ENCODE assay signal across 1 cellular context in the genomic region with DNA sequence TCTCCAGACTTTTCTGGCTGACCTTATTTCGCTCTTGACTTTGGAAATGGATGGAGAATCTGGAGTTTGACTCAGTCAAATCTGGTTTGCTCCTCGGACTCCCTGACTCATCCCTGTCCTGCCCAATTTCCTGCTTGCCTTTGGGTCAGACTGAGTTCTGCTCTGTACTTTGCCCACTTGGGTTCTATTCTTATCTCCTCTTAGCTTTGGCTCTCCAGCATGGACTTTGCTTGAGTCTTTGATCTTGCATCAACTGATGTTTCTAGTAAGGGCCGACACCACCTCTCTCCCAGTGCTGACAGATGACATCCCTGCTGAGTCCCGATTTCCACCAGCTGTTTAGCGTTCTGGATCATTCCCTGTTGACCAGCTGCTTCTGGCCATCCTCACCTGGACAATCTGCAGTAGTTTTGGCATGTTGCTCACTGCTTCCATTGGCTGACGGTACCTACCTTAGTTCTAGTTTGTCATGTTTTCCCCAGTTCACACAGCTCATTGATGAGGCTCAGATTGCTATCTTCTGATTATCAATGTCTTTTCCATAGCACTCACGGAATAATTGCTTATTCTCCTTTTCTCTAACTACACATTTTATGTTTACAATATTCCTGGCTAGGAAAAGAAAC.
A peak's percentile ranks its signal among the peaks of the same experiment; 100 is the strongest.
TF ChIP-seq lines count a peak whose summit lies in the region.

No MANE protein-coding gene starts in this region.

TF ChIP-seq in HepG2, 621 proteins besides CTCF, POLR2A, EP300 and RAD21 (continued from another document):
- TF ChIP-seq ZFP37 (CRISPR knock-in tag; IDR thresholded peaks at IDR 0.05; ENCODE audit: borderline replicate concordance): 0 out of 2 replicates have a peak, but pooled peaks have one; percentile 30
- peak; percentile 74 for TF ChIP-seq ZGPAT (CRISPR knock-in tag; IDR thresholded peaks at IDR 0.05)
- 0 out of 2 replicates have a peak, but pooled peaks have one; percentile 22 for TF ChIP-seq ELF1 (CRISPR knock-in tag; IDR thresholded peaks at IDR 0.05)
- 0 out of 2 replicates have a peak, but pooled peaks have one; percentile 57 for TF ChIP-seq HOXD1 (CRISPR knock-in tag; IDR thresholded peaks at IDR 0.05)
- TF ChIP-seq ETV5 (CRISPR knock-in tag; IDR thresholded peaks at IDR 0.05; ENCODE audit: borderline replicate concordance): peak; percentile 74; the same call in 1 of the 2 replicates
- no peak for TF ChIP-seq YY1 (IDR thresholded peaks at IDR 0.05; ENCODE audit: insufficient read depth, insufficient replicate concordance, low read depth, low read length)
- TF ChIP-seq MIER3 (CRISPR knock-in tag; IDR thresholded peaks at IDR 0.05; ENCODE audit: borderline replicate concordance): 0 out of 2 replicates have a peak, but pooled peaks have one; percentile 44
- TF ChIP-seq ZEB1 (IDR thresholded peaks at IDR 0.05; ENCODE audit: insufficient replicate concordance, low read depth): peak; percentile 65
- TF ChIP-seq FOXA3 (CRISPR knock-in tag; IDR thresholded peaks at IDR 0.05): peak; percentile 30
- peak; percentile 77; the same call in 1 of the 2 replicates for TF ChIP-seq ZNF614 (CRISPR knock-in tag; IDR thresholded peaks at IDR 0.05; ENCODE audit: borderline replicate concordance)
- TF ChIP-seq ZSCAN5A (CRISPR knock-in tag; IDR thresholded peaks at IDR 0.05; ENCODE audit: borderline replicate concordance): peak; percentile 52; the same call in 1 of the 2 replicates
- 0 out of 2 replicates have a peak, but pooled peaks have one; percentile 34 for TF ChIP-seq DNMT3B (CRISPR knock-in tag; conservative IDR thresholded peaks at IDR 0.05)
- TF ChIP-seq POGZ (CRISPR knock-in tag; IDR thresholded peaks at IDR 0.05): peak; percentile 98
- peak; percentile 77 for TF ChIP-seq ZMYM3 (CRISPR knock-in tag; IDR thresholded peaks at IDR 0.05)
- TF ChIP-seq HMG20A (CRISPR knock-in tag; IDR thresholded peaks at IDR 0.05; ENCODE audit: borderline replicate concordance): peak; percentile 52; the same call in 1 of the 2 replicates
- TF ChIP-seq TBX2 (CRISPR knock-in tag; IDR thresholded peaks at IDR 0.05; ENCODE audit: borderline replicate concordance): peak; percentile 52; the same call in 1 of the 2 replicates
- peak; percentile 90 for TF ChIP-seq FOSL2 (CRISPR knock-in tag; IDR thresholded peaks at IDR 0.05)
- peak; percentile 76; the same call in 1 of the 2 replicates for TF ChIP-seq PHF21A (CRISPR knock-in tag; IDR thresholded peaks at IDR 0.05)
- TF ChIP-seq KDM6A (CRISPR knock-in tag; IDR thresholded peaks at IDR 0.05; ENCODE audit: low read depth): peak; percentile 73; the same call in 1 of the 2 replicates
- TF ChIP-seq ZNF441 (CRISPR knock-in tag; IDR thresholded peaks at IDR 0.05; ENCODE audit: borderline replicate concordance): peak; percentile 73; the same call in 1 of the 2 replicates
- no peak for TF ChIP-seq PREB (CRISPR knock-in tag; IDR thresholded peaks at IDR 0.05)
- TF ChIP-seq ZNF75D (CRISPR knock-in tag; IDR thresholded peaks at IDR 0.05; ENCODE audit: borderline replicate concordance): no peak
- peak; percentile 55; the same call in 1 of the 2 replicates for TF ChIP-seq GATA4 (IDR thresholded peaks at IDR 0.05; ENCODE audit: borderline replicate concordance, low read depth)
- TF ChIP-seq FOXP4 (CRISPR knock-in tag; IDR thresholded peaks at IDR 0.05): peak; percentile 71
- 0 out of 2 replicates have a peak, but pooled peaks have one; percentile 26 for TF ChIP-seq ZSCAN29 (CRISPR knock-in tag; conservative IDR thresholded peaks at IDR 0.05)
- TF ChIP-seq ZSCAN9 (CRISPR knock-in tag; IDR thresholded peaks at IDR 0.05; ENCODE audit: borderline replicate concordance): 0 out of 2 replicates have a peak, but pooled peaks have one; percentile 73
- TF ChIP-seq ZFP41 (CRISPR knock-in tag; IDR thresholded peaks at IDR 0.05; ENCODE audit: borderline replicate concordance): no peak
- TF ChIP-seq ZNF549 (CRISPR knock-in tag; IDR thresholded peaks at IDR 0.05): 0 out of 2 replicates have a peak, but pooled peaks have one; percentile 33
- 0 out of 2 replicates have a peak, but pooled peaks have one; percentile 23 for TF ChIP-seq KAT7 (CRISPR knock-in tag; IDR thresholded peaks at IDR 0.05; ENCODE audit: borderline replicate concordance)
TF ChIP-seq in HepG2: peak in this region for 131.
